Comparison of ENCODE assay signal across 8 cellular contexts in the genomic region with DNA sequence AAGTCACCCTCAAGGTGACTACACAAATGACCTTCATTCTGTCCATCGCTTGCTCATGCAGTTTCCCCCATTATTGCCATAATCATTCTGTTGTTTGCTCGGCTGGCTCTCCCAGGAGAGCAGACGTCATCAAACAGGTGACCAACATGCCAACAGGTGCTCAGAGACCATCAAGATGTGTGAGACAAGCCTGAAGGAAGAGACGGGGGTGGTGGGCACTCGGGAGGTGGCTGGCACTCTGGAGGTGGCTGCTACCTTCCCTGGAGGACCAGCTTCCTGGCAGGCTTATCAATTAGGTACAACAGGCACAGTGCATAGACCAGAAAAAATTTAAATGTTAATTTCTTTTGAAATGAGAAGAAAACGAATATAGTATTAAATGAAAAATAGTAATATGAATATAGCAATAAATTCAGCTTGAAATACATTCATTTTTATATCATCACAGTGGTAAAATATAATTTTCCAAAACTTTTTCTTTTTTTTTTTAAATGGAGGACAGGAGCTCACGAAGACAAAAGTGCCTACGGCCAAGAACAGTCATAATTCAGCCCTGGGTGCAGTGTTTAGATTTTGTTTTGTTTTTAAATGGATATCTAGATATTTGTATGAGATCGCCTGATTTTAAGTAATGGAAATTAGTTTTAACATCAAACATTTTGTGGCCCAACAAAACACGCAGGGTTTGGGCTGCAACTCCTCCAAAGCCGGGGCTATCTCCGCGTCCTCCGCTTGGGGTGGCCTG. TPM values are rescaled to one million over a fixed set of nuclear protein-coding genes. Genes with fewer than 3 reads are reported as not detected.
DNase-seq lines count a peak whose midpoint lies in the region; ATAC-seq, FAIRE-seq and TF ChIP-seq lines count a peak whose summit lies in the region.

No MANE protein-coding gene starts in this region.

- no peak for TF ChIP-seq EP300 in esophagus muscularis mucosa (IDR thresholded peaks at IDR 0.05)

- no peaks in the 10 kb centered on the region for H3K4me1 ChIP-seq in HEK293 (ENCODE audit: control insufficient read depth, insufficient read depth, low read length)
- peaks cover 13 to 25% (median 24%) of the 10 kb centered on the region in 4 donors for H3K4me1 ChIP-seq in esophagus muscularis mucosa
- peaks cover 10 to 19% (median 11%) of the 10 kb centered on the region in 3 donors for H3K4me1 ChIP-seq in pancreas

- H3K27me3 ChIP-seq in AG04450 (ENCODE audit: control insufficient read depth, insufficient read depth, low read length) (peaks cover 3% of the 10 kb centered on the region), esophagus muscularis mucosa (no peaks in the 10 kb centered on the region), pancreas (no peaks in the 10 kb centered on the region)

- 32% methylated on average over 14 of the region's 14 CpGs for WGBS in esophagus muscularis mucosa
- 6 to 9% methylated on average over 14 of the region's 14 CpGs for WGBS in pancreas, 2 donors

- peak; percentile 25 to 40 (median 35) for ATAC-seq in pancreas
- ATAC-seq in GM18517 (IDR thresholded peaks at IDR 0.05; ENCODE audit: unreplicated experiment) = no peak
- no peak for ATAC-seq in GM18870 (IDR thresholded peaks at IDR 0.05; ENCODE audit: unreplicated experiment)

- intact Hi-C loops in esophagus muscularis mucosa (cut with DNase I) (no loop called here), pancreas (cut with DNase I) (no loop called here)

- no peaks in the 10 kb centered on the region for H3K9me3 ChIP-seq in AG04450 (ENCODE audit: control insufficient read depth, insufficient read depth, low read length)
- H3K9me3 ChIP-seq in HEK293 (ENCODE audit: control insufficient read depth, insufficient read depth, low read depth, low read length) = no peaks in the 10 kb centered on the region
- peaks cover 0 to 3% (median 0%) of the 10 kb centered on the region in 4 donors for H3K9me3 ChIP-seq in esophagus muscularis mucosa
- H3K9me3 ChIP-seq in pancreas = no peaks in the 10 kb centered on the region

- H3K27ac ChIP-seq in AG04450 (ENCODE audit: low read depth, low read length) (peak overlapping the region; percentile 61), HEK293 (ENCODE audit: extremely low read depth, low read depth, low read length) (peak overlapping the region; percentile 96), esophagus muscularis mucosa (replicated peaks in 1 of 4) (peak overlapping the region; percentile 98 to 100 (median 99)), pancreas (peak overlapping the region; percentile 99 to 100 (median 100))

- TF ChIP-seq POLR2A in esophagus muscularis mucosa (IDR thresholded peaks at IDR 0.05; ENCODE audit: low read depth) = no peak

- CTCF ChIA-PET in AG04450 (lab: Charles Lee) (interaction anchor here (0.9 to 1.0 kb wide), 2 partner anchors 147 to 293 kb away, joined by 3 read pairs; no protein-coding TSS in a partner anchor), HEK293 (lab: Yijun Ruan, JAX) (interaction anchor here (0.8 to 2.0 kb wide), 2 partner anchors 9 to 10 kb away, joined by 4 to 12 read pairs; no protein-coding TSS in a partner anchor)

- TF ChIP-seq CTCF in AG04450 (IDR thresholded peaks at IDR 0.05; ENCODE audit: low read depth, low read length) = 0 out of 2 replicates have a peak, but pooled peaks have one; percentile 21
- no peak for TF ChIP-seq CTCF in HEK293 (tag by site-specific recombination; IDR thresholded peaks at IDR 0.05)
- peak in 1 of 3 experiments; percentile 47 for TF ChIP-seq CTCF in esophagus muscularis mucosa (IDR thresholded peaks at IDR 0.05)
- TF ChIP-seq CTCF in pancreas (IDR thresholded peaks at IDR 0.05) = no peak

- DNase-seq in AG04450 (ENCODE audit: low read depth, low spot score) (no peak), SW480 (ENCODE audit: low spot score) (peak; percentile 45), esophagus muscularis mucosa (ENCODE audit: extremely low spot score) (no peak), pancreas (peak in 5 of 6 donors; percentile 60 to 76 (median 70))
- DNase-seq in stimulated activated CD4-positive, alpha-beta T cell treated with anti-CD3 and anti-CD28 coated beads, Interleukin-4, amount 100 ng/mL, for 4 hours = no peak

- no peak for FAIRE-seq in pancreas (lab: Jason Lieb, UNC)

- H3K36me3 ChIP-seq in HEK293 (ENCODE audit: control insufficient read depth in 2 of 2, insufficient read depth in 1 of 2, low read length in 2 of 2) (no peaks in the 10 kb centered on the region), esophagus muscularis mucosa (no peaks in the 10 kb centered on the region), pancreas (no peaks in the 10 kb centered on the region)

- peak overlapping the region; percentile 71 for H3K4me3 ChIP-seq in AG04450 (ENCODE audit: low read depth, low read length)
- peak overlapping the region; percentile 86 for H3K4me3 ChIP-seq in HEK293 (ENCODE audit: low read depth, low read length)
- H3K4me3 ChIP-seq in esophagus muscularis mucosa = peak overlapping the region; percentile 68 to 88 (median 76)
- H3K4me3 ChIP-seq in pancreas = peak overlapping the region; percentile 38 to 56 (median 51)

- POLR2A ChIA-PET in AG04450 (lab: Yijun Ruan, JAX) = interaction anchor here (0.6 to 2.5 kb wide), 6 partner anchors 10 to 419 kb away, joined by 3 to 8 read pairs (median 6); partner anchors contain the start of gene HAAO
- POLR2A ChIA-PET in HEK293 (lab: Yijun Ruan, JAX) = interaction anchor here (0.6 to 2.0 kb wide), 4 partner anchors 15 to 316 kb away, joined by 3 to 6 read pairs (median 6); partner anchors contain the start of gene KCNG3

TF ChIP-seq in HEK293, 187 proteins besides CTCF, POLR2A, EP300 and RAD21:
- peak; percentile 99 for TF ChIP-seq SCRT2 (tag by site-specific recombination; IDR thresholded peaks at IDR 0.05)
- TF ChIP-seq SP3 (tag by site-specific recombination; IDR thresholded peaks at IDR 0.05) = peak; percentile 10; the same call in 1 of the 2 replicates
- TF ChIP-seq ZNF335 (tag by site-specific recombination; conservative IDR thresholded peaks at IDR 0.05) = peak; percentile 74
- TF ChIP-seq, protein P1, sequence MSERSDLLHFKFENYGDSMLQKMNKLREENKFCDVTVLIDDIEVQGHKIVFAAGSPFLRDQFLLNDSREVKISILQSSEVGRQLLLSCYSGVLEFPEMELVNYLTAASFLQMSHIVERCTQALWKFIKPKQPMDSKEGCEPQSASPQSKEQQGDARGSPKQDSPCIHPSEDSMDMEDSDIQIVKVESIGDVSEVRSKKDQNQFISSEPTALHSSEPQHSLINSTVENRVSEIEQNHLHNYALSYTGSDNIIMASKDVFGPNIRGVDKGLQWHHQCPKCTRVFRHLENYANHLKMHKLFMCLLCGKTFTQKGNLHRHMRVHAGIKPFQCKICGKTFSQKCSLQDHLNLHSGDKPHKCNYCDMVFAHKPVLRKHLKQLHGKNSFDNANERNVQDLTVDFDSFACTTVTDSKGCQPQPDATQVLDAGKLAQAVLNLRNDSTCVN (tag by site-specific recombination; optimal IDR thresholded peaks at IDR 0.05) = no peak
- no peak for TF ChIP-seq ZNF776 (tag by site-specific recombination; IDR thresholded peaks at IDR 0.05; ENCODE audit: borderline replicate concordance)
- TF ChIP-seq, protein P2, sequence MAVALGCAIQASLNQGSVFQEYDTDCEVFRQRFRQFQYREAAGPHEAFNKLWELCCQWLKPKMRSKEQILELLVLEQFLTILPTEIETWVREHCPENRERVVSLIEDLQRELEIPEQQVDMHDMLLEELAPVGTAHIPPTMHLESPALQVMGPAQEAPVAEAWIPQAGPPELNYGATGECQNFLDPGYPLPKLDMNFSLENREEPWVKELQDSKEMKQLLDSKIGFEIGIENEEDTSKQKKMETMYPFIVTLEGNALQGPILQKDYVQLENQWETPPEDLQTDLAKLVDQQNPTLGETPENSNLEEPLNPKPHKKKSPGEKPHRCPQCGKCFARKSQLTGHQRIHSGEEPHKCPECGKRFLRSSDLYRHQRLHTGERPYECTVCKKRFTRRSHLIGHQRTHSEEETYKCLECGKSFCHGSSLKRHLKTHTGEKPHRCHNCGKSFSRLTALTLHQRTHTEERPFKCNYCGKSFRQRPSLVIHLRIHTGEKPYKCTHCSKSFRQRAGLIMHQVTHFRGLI (tag by site-specific recombination; IDR thresholded peaks at IDR 0.05) = peak; percentile 85
- TF ChIP-seq, protein P3, sequence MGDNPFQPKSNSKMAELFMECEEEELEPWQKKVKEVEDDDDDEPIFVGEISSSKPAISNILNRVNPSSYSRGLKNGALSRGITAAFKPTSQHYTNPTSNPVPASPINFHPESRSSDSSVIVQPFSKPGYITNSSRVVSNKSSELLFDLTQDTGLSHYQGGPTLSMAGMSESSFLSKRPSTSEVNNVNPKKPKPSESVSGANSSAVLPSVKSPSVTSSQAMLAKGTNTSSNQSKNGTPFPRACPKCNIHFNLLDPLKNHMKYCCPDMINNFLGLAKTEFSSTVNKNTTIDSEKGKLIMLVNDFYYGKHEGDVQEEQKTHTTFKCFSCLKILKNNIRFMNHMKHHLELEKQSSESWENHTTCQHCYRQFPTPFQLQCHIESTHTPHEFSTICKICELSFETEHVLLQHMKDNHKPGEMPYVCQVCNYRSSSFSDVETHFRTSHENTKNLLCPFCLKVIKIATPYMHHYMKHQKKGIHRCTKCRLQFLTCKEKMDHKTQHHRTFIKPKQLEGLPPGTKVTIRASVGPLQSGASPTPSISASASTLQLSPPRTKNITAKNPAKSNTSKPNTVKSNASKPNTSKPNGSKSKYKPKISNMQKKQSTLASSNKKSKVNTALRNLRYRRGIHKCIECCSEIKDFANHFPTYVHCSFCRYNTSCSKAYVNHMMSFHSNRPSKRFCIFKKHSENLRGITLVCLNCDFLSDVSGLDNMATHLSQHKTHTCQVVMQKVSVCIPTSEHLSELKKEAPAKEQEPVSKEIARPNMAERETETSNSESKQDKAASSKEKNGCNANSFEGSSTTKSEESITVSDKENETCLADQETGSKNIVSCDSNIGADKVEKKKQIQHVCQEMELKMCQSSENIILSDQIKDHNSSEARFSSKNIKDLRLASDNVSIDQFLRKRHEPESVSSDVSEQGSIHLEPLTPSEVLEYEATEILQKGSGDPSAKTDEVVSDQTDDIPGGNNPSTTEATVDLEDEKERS (tag by site-specific recombination; IDR thresholded peaks at IDR 0.05) = no peak
- peak; percentile 97 for TF ChIP-seq SCRT1 (tag by site-specific recombination; IDR thresholded peaks at IDR 0.05; ENCODE audit: borderline replicate concordance)

RNA-seq across cellular contexts. Expression of gene HAAO, which starts 16.9 kb away (rescaled TPM):
- polyA plus RNA-seq in AG04450 (2011; rRNA removed) = 3.1 and 4.2 TPM in 2 replicates
- polyA minus RNA-seq in AG04450 (2011; rRNA and poly(A)+ RNA removed) = 3.5 and 3.9 TPM in 2 replicates
- 1 to 10 TPM; 2.9 to 4.8 (median 4.0) TPM for total RNA-seq in esophagus muscularis mucosa
- 10 to 100 TPM; 10.9 to 35.4 (median 20.4) TPM for total RNA-seq in pancreas
- 10 to 100 TPM; 18.3 to 31.6 TPM for polyA plus RNA-seq in pancreas

RNA-seq across cellular contexts. Expression of gene OXER1, which starts 45.4 kb away (rescaled TPM):
- polyA plus RNA-seq in AG04450 (2011; rRNA removed) (0.27 and 0.37 TPM in 2 replicates), pancreas (10 to 100 TPM; 10.1 to 12.5 TPM)
- 0.26 and 0.32 TPM in 2 replicates for polyA minus RNA-seq in AG04450 (2011; rRNA and poly(A)+ RNA removed)
- total RNA-seq in esophagus muscularis mucosa (1 to 10 TPM in 1 of 4 donors, under 1 TPM in 3; 0.42 to 1.3 (median 0.61) TPM), pancreas (1 to 10 TPM; 2.0 to 4.5 (median 3.7) TPM)

Comparison
In these comparisons a context has a peak if more than half of its experiments do, and no peak if none do; other contexts are left out.
1. DNase-seq: peak in SW480 (single experiment) and pancreas (5 of 6); none in AG04450 (single experiment), esophagus muscularis mucosa (single experiment) and stimulated activated CD4-positive, alpha-beta T cell treated with anti-CD3 and anti-CD28 coated beads, Interleukin-4, amount 100 ng/mL, for 4 hours (0 of 2).
2. ATAC-seq: peak in pancreas (4 of 4); none in GM18517 (single experiment) and GM18870 (single experiment).
3. Peak in every context shown above with its lines, with median percentiles within 50 percentile points of each other: H3K27ac ChIP-seq and H3K4me3 ChIP-seq.